In the genomic region with DNA sequence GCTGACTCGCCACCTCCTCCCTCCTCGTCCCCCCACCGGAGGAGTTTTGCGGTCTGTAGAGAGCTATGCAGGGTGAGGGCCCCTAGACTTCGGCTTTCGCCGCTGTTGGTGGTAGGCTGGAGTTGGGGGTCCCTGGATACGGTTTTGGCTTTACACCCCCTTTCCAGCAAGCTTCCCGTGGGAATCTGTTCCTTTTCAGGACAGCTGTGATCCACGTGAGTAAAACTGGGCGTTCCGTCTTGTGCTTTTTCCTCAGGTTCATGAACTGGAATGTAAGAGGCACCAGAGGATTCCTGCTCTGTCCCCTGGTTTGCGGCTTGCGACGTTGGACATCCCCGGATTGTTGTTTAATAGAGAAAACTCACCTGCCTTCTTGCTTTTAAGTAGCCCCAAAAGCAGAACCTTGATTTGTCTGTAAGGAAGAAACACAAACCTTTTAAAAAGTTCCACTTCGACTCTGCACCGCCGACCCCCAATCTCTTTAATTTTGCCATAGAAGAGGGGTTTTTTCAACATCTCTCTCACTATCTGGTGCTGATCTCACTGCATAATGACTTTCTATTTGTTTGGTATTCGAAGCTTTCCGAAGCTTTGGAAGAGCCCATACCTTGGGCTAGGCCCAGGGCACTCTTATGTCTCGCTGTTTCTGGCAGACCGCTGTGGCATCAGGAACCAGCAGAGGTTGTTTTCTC, we compare ENCODE assay signal across 8 cellular contexts. TPM values are rescaled to one million over a fixed set of nuclear protein-coding genes. Genes with fewer than 3 reads are reported as not detected.
DNase-seq lines count a peak whose midpoint lies in the region; ATAC-seq, FAIRE-seq and TF ChIP-seq lines count a peak whose summit lies in the region.

No MANE protein-coding gene starts in this region.

- H3K79me2 ChIP-seq in MM.1S (ENCODE audit: low read length) (peaks cover 9% of the 10 kb centered on the region), astrocyte (ENCODE audit: insufficient read depth, low read length) (peaks cover 42% of the 10 kb centered on the region), smooth muscle cell (ENCODE audit: low read depth) (peaks cover 24% of the 10 kb centered on the region)

- no peak for DNase-seq in AG09309 (ENCODE audit: low read depth)
- peak; percentile 11 for DNase-seq in MM.1S
- DNase-seq in astrocyte (ENCODE audit: low read depth), result peak; percentile 51
- DNase-seq in smooth muscle cell (lab: John Stamatoyannopoulos, UW; ENCODE audit: unreplicated experiment), result no peak

- H3K4me3 Mint-ChIP-seq in astrocyte (ENCODE audit: unreplicated experiment), result peak overlapping the region; percentile 91

- H3K27me3 ChIP-seq in MM.1S (replicated peaks; ENCODE audit: insufficient read depth, low read length), result no peaks in the 10 kb centered on the region
- no peaks in the 10 kb centered on the region for H3K27me3 ChIP-seq in astrocyte (ENCODE audit: insufficient read depth, low read length)
- H3K27me3 ChIP-seq in smooth muscle cell (ENCODE audit: low read depth), result no peaks in the 10 kb centered on the region

- no peaks in the 10 kb centered on the region for H3K36me3 Mint-ChIP-seq in astrocyte (ENCODE audit: low read depth, unreplicated experiment)

- WGBS in smooth muscle cell (ENCODE audit: low lambda C conversion rate), result 6% methylated on average over 23 of the region's 23 CpGs

- no peaks in the 10 kb centered on the region for H3K27me3 Mint-ChIP-seq in astrocyte (ENCODE audit: low read depth, unreplicated experiment)

- H3K4me1 ChIP-seq in MM.1S (ENCODE audit: low read length), result no peaks in the 10 kb centered on the region; the same call in 1 of the 2 replicates
- peaks cover 9% of the 10 kb centered on the region for H3K4me1 ChIP-seq in astrocyte (ENCODE audit: insufficient read depth, low read length)
- peaks cover 15% of the 10 kb centered on the region for H3K4me1 ChIP-seq in smooth muscle cell (ENCODE audit: low read depth)

- H3K9ac ChIP-seq in MM.1S (ENCODE audit: low read length) (peak overlapping the region; percentile 96), astrocyte (ENCODE audit: low read length) (peak overlapping the region; percentile 92), smooth muscle cell (ENCODE audit: low read depth) (peak overlapping the region; percentile 91)

- no peaks in the 10 kb centered on the region for H3K9me2 ChIP-seq in MM.1S (replicated peaks; ENCODE audit: insufficient read depth, low read length)

- TF ChIP-seq CTCF in AG09309 (IDR thresholded peaks at IDR 0.05; ENCODE audit: control insufficient read depth, insufficient read depth, low read depth, low read length, missing control alignments) (no peak), MM.1S (IDR thresholded peaks at IDR 0.05; ENCODE audit: low read length) (no peak), astrocyte (IDR thresholded peaks at IDR 0.05; ENCODE audit: insufficient read depth, low read depth, low read length) (no peak), smooth muscle cell (IDR thresholded peaks at IDR 0.05; ENCODE audit: borderline replicate concordance, insufficient read depth, poor library complexity, severe bottlenecking) (no peak)

- no peaks in the 10 kb centered on the region for H3K9me3 Mint-ChIP-seq in astrocyte (ENCODE audit: unreplicated experiment)

- FAIRE-seq in astrocyte (lab: Jason Lieb, UNC), result no peak

- H3K4me2 ChIP-seq in MM.1S (ENCODE audit: low read depth, low read length) (peak overlapping the region; percentile 68), astrocyte (ENCODE audit: low read length) (peak overlapping the region; percentile 94), smooth muscle cell (peak overlapping the region; percentile 85)

- H3K9me3 ChIP-seq in MM.1S (replicated peaks; ENCODE audit: insufficient read depth, low read length), result no peaks in the 10 kb centered on the region
- no peaks in the 10 kb centered on the region for H3K9me3 ChIP-seq in astrocyte (ENCODE audit: insufficient read depth, low read depth, low read length)
- H3K9me3 ChIP-seq in iPS-18c (ENCODE audit: control insufficient read depth, insufficient read depth, low read length), result no peaks in the 10 kb centered on the region
- no peaks in the 10 kb centered on the region for H3K9me3 ChIP-seq in smooth muscle cell (replicated peaks; ENCODE audit: low read depth)

- H3F3A ChIP-seq in MM.1S (ENCODE audit: insufficient read depth, low read length) (peaks cover 10% of the 10 kb centered on the region; the same call in 1 of the 2 replicates), smooth muscle cell (ENCODE audit: low read depth) (no peaks in the 10 kb centered on the region)

- peak; percentile 2 for ATAC-seq in GM18517 (IDR thresholded peaks at IDR 0.05; ENCODE audit: unreplicated experiment)
- no peak for ATAC-seq in HG03469 (IDR thresholded peaks at IDR 0.05; ENCODE audit: unreplicated experiment)
- ATAC-seq in HG02938 (IDR thresholded peaks at IDR 0.05; ENCODE audit: unreplicated experiment), result no peak

- H3K4me3 ChIP-seq in AG09309 (ENCODE audit: control insufficient read depth, low read depth, low read length) (peak overlapping the region; percentile 95), MM.1S (ENCODE audit: low read length) (peak overlapping the region; percentile 87), astrocyte (ENCODE audit: insufficient read depth, low read depth, low read length) (peak overlapping the region; percentile 85), iPS-18c (ENCODE audit: insufficient read depth, low read depth, low read length) (peak overlapping the region; percentile 96), smooth muscle cell (peak overlapping the region; percentile 68)

- H3K27ac Mint-ChIP-seq in astrocyte (ENCODE audit: unreplicated experiment), result peak overlapping the region; percentile 99

- peaks cover 14% of the 10 kb centered on the region for H3K4me1 Mint-ChIP-seq in astrocyte (ENCODE audit: low read depth, unreplicated experiment)

- H3K36me3 ChIP-seq in MM.1S (replicated peaks; ENCODE audit: insufficient read depth, low read length) (no peaks in the 10 kb centered on the region), astrocyte (ENCODE audit: insufficient read depth, low read length) (peaks cover 3% of the 10 kb centered on the region), smooth muscle cell (ENCODE audit: low read depth) (no peaks in the 10 kb centered on the region)

- H3K27ac ChIP-seq in MM.1S (ENCODE audit: low read length) (peak overlapping the region; percentile 98), astrocyte (ENCODE audit: low read depth, low read length) (peak overlapping the region; percentile 98), smooth muscle cell (ENCODE audit: low read depth) (peak overlapping the region; percentile 93)

- H4K20me1 ChIP-seq in MM.1S (ENCODE audit: insufficient read depth, low read length) (no peaks in the 10 kb centered on the region), astrocyte (ENCODE audit: insufficient read depth, low read length) (no peaks in the 10 kb centered on the region), smooth muscle cell (ENCODE audit: low read depth) (no peaks in the 10 kb centered on the region)

- H2AFZ ChIP-seq in MM.1S (ENCODE audit: low read length) (peak overlapping the region; percentile 88), astrocyte (ENCODE audit: low read depth, low read length) (peak overlapping the region; percentile 97), smooth muscle cell (ENCODE audit: low read depth) (peak overlapping the region; percentile 88)

RNA-seq across cellular contexts. Expression of gene PRORP, which starts 0.5 kb away (rescaled TPM):
- total RNA-seq in astrocyte, result 27.8 and 32.4 TPM in 2 replicates
- 29.1 and 31.3 TPM in 2 replicates for total RNA-seq in smooth muscle cell
- polyA plus RNA-seq in smooth muscle cell, result 17.6 and 21.1 TPM in 2 replicates

RNA-seq across cellular contexts. Expression of gene PPP2R3C, which starts 1.1 kb away (rescaled TPM):
- total RNA-seq in astrocyte (24.4 and 28.3 TPM in 2 replicates), smooth muscle cell (35.6 and 36.3 TPM in 2 replicates)
- polyA plus RNA-seq in smooth muscle cell, result 32.3 and 38.4 TPM in 2 replicates

Comparison
In these comparisons a context has a peak if more than half of its experiments do, and no peak if none do; other contexts are left out.
1. DNase-seq: peak in MM.1S (single experiment) and astrocyte (single experiment); none in AG09309 (single experiment) and smooth muscle cell (single experiment).
2. Peak in every context shown above with its lines, with median percentiles within 50 percentile points of each other: H3K4me3 ChIP-seq, H2AFZ ChIP-seq, H3K27ac ChIP-seq, H3K4me2 ChIP-seq and H3K9ac ChIP-seq.